ENCODE assay signal across 15 cellular contexts in the genomic region with DNA sequence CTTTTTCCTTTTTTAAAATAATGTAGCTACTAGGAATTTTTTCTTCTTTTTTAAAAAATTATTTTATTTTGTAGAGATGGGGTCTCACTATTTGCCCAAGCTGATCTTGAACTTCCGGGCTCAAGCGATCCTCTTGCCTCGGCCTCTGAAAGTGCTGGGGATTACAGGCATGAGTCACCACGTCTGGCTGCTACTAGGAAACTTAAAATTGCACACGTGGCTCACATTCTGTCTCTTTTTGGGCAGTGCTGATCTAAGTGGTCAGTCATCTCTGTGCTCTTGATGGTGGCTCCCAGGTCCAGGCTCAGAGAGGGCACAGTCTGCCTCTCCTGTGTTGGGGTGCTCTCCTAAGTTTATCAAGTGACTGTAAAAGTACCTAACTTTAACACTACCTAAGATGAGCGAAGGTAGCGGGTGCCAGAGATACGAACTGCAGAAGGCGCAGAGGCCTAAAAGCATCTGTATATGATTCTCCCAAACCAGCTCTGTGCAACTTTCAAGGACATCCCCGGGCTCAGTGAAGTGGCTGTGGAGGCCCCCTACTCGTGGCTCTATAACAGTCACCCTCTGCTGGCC. TPM values are rescaled to one million over a fixed set of nuclear protein-coding genes. Genes with fewer than 3 reads are reported as not detected.
A peak's percentile ranks its signal among the peaks of the same experiment; 100 is the strongest.
DNase-seq lines count a peak whose midpoint lies in the region; ATAC-seq lines count a peak whose summit lies in the region.
"Had no signal": no experiment of that assay in that cellular context is flagged by ENCODE, and none has a peak within 500 bp of the region (broad histone marks: within the 10 kb centered on the region; RNA-seq: fewer than 3 reads in every experiment).

No MANE protein-coding gene starts in this region.

- no peak for DNase-seq in activated CD4-positive, alpha-beta T cell treated with anti-CD3 and anti-CD28 coated beads, Interleukin-2, amount 10 ng/mL, durations not matched to agents 24 days and 14 days
- no peak for DNase-seq in activated CD4-positive, alpha-beta T cell treated with anti-CD3 and anti-CD28 coated beads for 36 hours
- DNase-seq in RPMI7951 (ENCODE audit: low read depth) (peak; percentile 79), fibroblast of peridontal ligament (ENCODE audit: extremely low read depth) (peak; percentile 58), NCI-H187 treated with DMSO at 0.1 percent for 48 hours (lab: John Stamatoyannopoulos, UW) (no peak), epidermal melanocyte (ENCODE audit: insufficient read length, low spot score) (no peak), anterior cingulate cortex (lab: John Stamatoyannopoulos, UW) (no peak)
- DNase-seq in stimulated activated CD4-positive, alpha-beta T cell treated with anti-CD3 and anti-CD28 coated beads, Interleukin-1b, Interleukin-23, amount 100 ng/mL, for 48 hours = no peak
- DNase-seq: activated CD4-positive, alpha-beta T cell treated with anti-CD3 and anti-CD28 coated beads, Interleukin-2, amount 50 U/mL, for 1 hour; activated T-cell treated with anti-CD3 and anti-CD28 coated beads, Interleukin-2, amount 50 U/mL, for 48 hours; adrenal gland; NCI-H146; NCI-H510A treated with DMSO at 0.1 percent for 48 hours had no signal

- peaks cover 1% of the 10 kb centered on the region for H3K9me3 Mint-ChIP-seq in activated CD4-positive, alpha-beta T cell treated with anti-CD3 and anti-CD28 coated beads, Interleukin-2, amount 10 ng/mL, durations not matched to agents 24 days and 14 days
- H3K9me3 Mint-ChIP-seq in activated CD4-positive, alpha-beta T cell treated with anti-CD3 and anti-CD28 coated beads for 36 hours (ENCODE audit: low read depth) = peaks cover 3% of the 10 kb centered on the region
- H3K9me3 Mint-ChIP-seq: T-helper 2 cell treated with Interferon-gamma antibody and Interleukin-4, amounts not matched to agents 5 μg/mL and 100 μg/mL, for 36 hours had no signal

- POLR2A ChIA-PET in activated CD4-positive, alpha-beta T cell treated with anti-CD3 and anti-CD28 coated beads for 36 hours (lab: Charles Lee) = no interaction called here

- peaks cover 6% of the 10 kb centered on the region for H3K27me3 Mint-ChIP-seq in activated CD4-positive, alpha-beta T cell treated with anti-CD3 and anti-CD28 coated beads, Interleukin-2, amount 10 ng/mL, durations not matched to agents 24 days and 14 days
- peaks cover 11% of the 10 kb centered on the region for H3K27me3 Mint-ChIP-seq in activated CD4-positive, alpha-beta T cell treated with anti-CD3 and anti-CD28 coated beads for 36 hours

- H3K27ac Mint-ChIP-seq in activated CD4-positive, alpha-beta T cell treated with anti-CD3 and anti-CD28 coated beads, Interleukin-2, amount 10 ng/mL, durations not matched to agents 24 days and 14 days = peak overlapping the region; percentile 58
- no peak overlapping the region for H3K27ac Mint-ChIP-seq in activated CD4-positive, alpha-beta T cell treated with anti-CD3 and anti-CD28 coated beads for 36 hours
- H3K27ac Mint-ChIP-seq: dendritic cell treated with granulocyte-macrophage colony-stimulating factor and Interleukin-4, amounts not matched to agents 40 ng/mL and 50 ng/mL, for 4 days; T-helper 2 cell treated with Interferon-gamma antibody and Interleukin-4, amounts not matched to agents 5 μg/mL and 100 μg/mL, for 36 hours had no signal

- no peaks in the 10 kb centered on the region for H3K36me3 Mint-ChIP-seq in activated CD4-positive, alpha-beta T cell treated with anti-CD3 and anti-CD28 coated beads, Interleukin-2, amount 10 ng/mL, durations not matched to agents 24 days and 14 days (ENCODE audit: low read depth)
- H3K36me3 Mint-ChIP-seq in activated CD4-positive, alpha-beta T cell treated with anti-CD3 and anti-CD28 coated beads for 36 hours (ENCODE audit: low read depth) = no peaks in the 10 kb centered on the region

- CTCF ChIA-PET in activated CD4-positive, alpha-beta T cell treated with anti-CD3 and anti-CD28 coated beads for 36 hours (lab: Charles Lee) = no interaction called here

- H3K4me1 Mint-ChIP-seq in activated CD4-positive, alpha-beta T cell treated with anti-CD3 and anti-CD28 coated beads, Interleukin-2, amount 10 ng/mL, durations not matched to agents 24 days and 14 days = peaks cover 5% of the 10 kb centered on the region
- peaks cover 7% of the 10 kb centered on the region for H3K4me1 Mint-ChIP-seq in activated CD4-positive, alpha-beta T cell treated with anti-CD3 and anti-CD28 coated beads for 36 hours

- no peak overlapping the region for H3K4me3 Mint-ChIP-seq in activated CD4-positive, alpha-beta T cell treated with anti-CD3 and anti-CD28 coated beads, Interleukin-2, amount 10 ng/mL, durations not matched to agents 24 days and 14 days
- no peak overlapping the region for H3K4me3 Mint-ChIP-seq in activated CD4-positive, alpha-beta T cell treated with anti-CD3 and anti-CD28 coated beads for 36 hours
- H3K4me3 Mint-ChIP-seq: dendritic cell treated with granulocyte-macrophage colony-stimulating factor and Interleukin-4, amounts not matched to agents 40 ng/mL and 50 ng/mL, for 4 days; T-helper 2 cell treated with Interferon-gamma antibody and Interleukin-4, amounts not matched to agents 5 μg/mL and 100 μg/mL, for 36 hours had no signal

- no peak for ATAC-seq in activated CD4-positive, alpha-beta T cell treated with anti-CD3 and anti-CD28 coated beads for 36 hours

- intact Hi-C loops in activated CD4-positive, alpha-beta T cell treated with anti-CD3 and anti-CD28 coated beads, Interleukin-2, amount 10 ng/mL, durations not matched to agents 24 days and 14 days (cut with micrococcal nuclease) = no loop called here
- intact Hi-C loops in activated CD4-positive, alpha-beta T cell treated with anti-CD3 and anti-CD28 coated beads for 36 hours (cut with DNase I, micrococcal nuclease) = no loop called here

RNA-seq across cellular contexts. Expression of gene SEC13, which starts 52.9 kb away (rescaled TPM):
- total RNA-seq in activated CD4-positive, alpha-beta T cell treated with anti-CD3 and anti-CD28 coated beads, Interleukin-2, amount 10 ng/mL, durations not matched to agents 24 days and 14 days = 128 and 131 TPM in 2 replicates
- 10 to 100 TPM; 89.9 to 92.0 TPM for total RNA-seq in activated CD4-positive, alpha-beta T cell treated with anti-CD3 and anti-CD28 coated beads for 36 hours
- total RNA-seq in RPMI7951 (2014; rRNA removed; shearing (Covaris generic)) = 223 TPM in 2 replicates

Comparison
In these comparisons a context has a peak if more than half of its experiments do, and no peak if none do; other contexts are left out.
1. DNase-seq: peak in RPMI7951 (single experiment) and fibroblast of peridontal ligament (single experiment); none in activated CD4-positive, alpha-beta T cell treated with anti-CD3 and anti-CD28 coated beads, Interleukin-2, amount 10 ng/mL, durations not matched to agents 24 days and 14 days (single experiment), activated CD4-positive, alpha-beta T cell treated with anti-CD3 and anti-CD28 coated beads for 36 hours (single experiment), NCI-H187 treated with DMSO at 0.1 percent for 48 hours (single experiment), stimulated activated CD4-positive, alpha-beta T cell treated with anti-CD3 and anti-CD28 coated beads, Interleukin-1b, Interleukin-23, amount 100 ng/mL, for 48 hours (single experiment), epidermal melanocyte (single experiment) and anterior cingulate cortex (0 of 58).